ENCODE assay signal across 13 cellular contexts in genomic region chr11:68505596-68505995, GRCh38. TPM values are rescaled to one million over a fixed set of nuclear protein-coding genes. Genes with fewer than 3 reads are reported as not detected.
A peak's percentile ranks its signal among the peaks of the same experiment; 100 is the strongest.
DNase-seq lines count a peak whose midpoint lies in the region; ATAC-seq and TF ChIP-seq lines count a peak whose summit lies in the region.
"Had no signal": no experiment of that assay in that cellular context is flagged by ENCODE, and none has a peak within 500 bp of the region (broad histone marks: within the 10 kb centered on the region; RNA-seq: fewer than 3 reads in every experiment).

No MANE protein-coding gene starts in this region.

- 2 to 9% methylated on average over 2 of the region's 2 CpGs for WGBS in GM23248 (ENCODE audit: low coverage in 1 of 2, low lambda C conversion rate in 2 of 2, missing lambda C conversion rate in 2 of 2), 2 experiments

- peaks cover 22% of the 10 kb centered on the region; the same call in 1 of the 2 replicates for H3F3A ChIP-seq in GM23248 (ENCODE audit: insufficient read depth)

- H3K9me3 Mint-ChIP-seq in naive thymus-derived CD8-positive, alpha-beta T cell: no peaks in the 10 kb centered on the region

- no peaks in the 10 kb centered on the region for H3K9me2 ChIP-seq in GM23248 (ENCODE audit: insufficient read depth)

- peaks cover 100% of the 10 kb centered on the region for H3K79me2 ChIP-seq in GM23248 (ENCODE audit: insufficient read depth)

- in situ Hi-C loops in GM23248 (cut with MboI): no loop called here

- TF ChIP-seq CTCF in AG09309 (IDR thresholded peaks at IDR 0.05; ENCODE audit: control insufficient read depth, insufficient read depth, low read depth, low read length, missing control alignments): no peak

- no peaks in the 10 kb centered on the region for H3K9me3 ChIP-seq in GM23248 (ENCODE audit: low read depth)

- H2AFZ ChIP-seq in GM23248: no peak overlapping the region

- H3K4me1 Mint-ChIP-seq in naive thymus-derived CD8-positive, alpha-beta T cell: peaks cover 42 to 92% (median 80%) of the 10 kb centered on the region in 4 donors

- peak; percentile 13 for DNase-seq in AG09309 (ENCODE audit: low read depth)
- peak; percentile 65 for DNase-seq in GM23248
- DNase-seq in astrocyte of the hippocampus (ENCODE audit: low read depth, low spot score): peak; percentile 24
- DNase-seq in naive thymus-derived CD8-positive, alpha-beta T cell: no peak
- no peak for DNase-seq in putamen (ENCODE audit: low spot score)
- DNase-seq in NOMO-1 treated with dmso at 0.1 percent for 144 hours (lab: John Stamatoyannopoulos, UW; ENCODE audit: unreplicated experiment): no peak
- DNase-seq: activated naive CD4-positive, alpha-beta T cell treated with Interleukin-2 at 50 U/mL for 16 hours; C1 segment of cervical spinal cord; caudate nucleus; NCI-H1092; NCI-H226 had no signal

- peaks cover 34% of the 10 kb centered on the region for H3K4me1 ChIP-seq in GM23248 (ENCODE audit: insufficient read depth)

- H4K20me1 ChIP-seq in GM23248 (ENCODE audit: insufficient read depth): peaks cover 35% of the 10 kb centered on the region

- no peaks in the 10 kb centered on the region for H3K27me3 Mint-ChIP-seq in naive thymus-derived CD8-positive, alpha-beta T cell

- peak overlapping the region; percentile 20; the same call in 1 of the 2 replicates for H3K27ac ChIP-seq in GM23248

- H3K27me3 ChIP-seq in GM23248 (replicated peaks; ENCODE audit: insufficient read depth): no peaks in the 10 kb centered on the region

- H3K27ac Mint-ChIP-seq in naive thymus-derived CD8-positive, alpha-beta T cell: peak overlapping the region in 7 of 10 donors; percentile 21 to 71 (median 49)

- H3K36me3 Mint-ChIP-seq in naive thymus-derived CD8-positive, alpha-beta T cell: peaks cover 0 to 30% (median 3%) of the 10 kb centered on the region in 3 donors

- POLR2A ChIA-PET in naive thymus-derived CD8-positive, alpha-beta T cell (lab: Charles Lee): interaction anchor here (0.8 to 1.2 kb wide), 2 partner anchors 17 to 46 kb away, joined by 3 read pairs; no protein-coding TSS in a partner anchor

- no peaks in the 10 kb centered on the region for H3K36me3 ChIP-seq in GM23248 (ENCODE audit: low read depth)

- H3K4me3 Mint-ChIP-seq in naive thymus-derived CD8-positive, alpha-beta T cell: peak overlapping the region in 1 of 10 donors; percentile 30

- no peak for ATAC-seq in naive thymus-derived CD8-positive, alpha-beta T cell
- no peak for ATAC-seq in HG03520 (IDR thresholded peaks at IDR 0.05; ENCODE audit: unreplicated experiment)
- no peak for ATAC-seq in HG03280 (IDR thresholded peaks at IDR 0.05; ENCODE audit: unreplicated experiment)

- H3K4me2 ChIP-seq in GM23248 (ENCODE audit: unreplicated experiment): peak overlapping the region; percentile 32

- H3K4me3 ChIP-seq in AG09309 (ENCODE audit: control insufficient read depth, low read depth, low read length) (no peak overlapping the region), GM23248 (no peak overlapping the region)

- H3K9ac ChIP-seq in GM23248: no peak overlapping the region

RNA-seq across cellular contexts. Expression of gene PPP6R3, which starts 45.0 kb away (rescaled TPM):
- total RNA-seq in GM23248 (2014; rRNA removed; shearing (Covaris generic)): 71.2 and 96.0 TPM in 2 replicates
- 47.5 and 47.9 TPM in 2 replicates for polyA plus RNA-seq in GM23248 (2016; fragmentation: Nextera tagmentation; extraction: Ambion mirVana)
- 100 to 1,000 TPM; 154 to 169 TPM for total RNA-seq in naive thymus-derived CD8-positive, alpha-beta T cell
- polyA plus RNA-seq in naive thymus-derived CD8-positive, alpha-beta T cell: 10 to 100 TPM; 44.0 to 46.6 (median 45.1) TPM

Comparison
In these comparisons a context has a peak if more than half of its experiments do, and no peak if none do; other contexts are left out.
1. DNase-seq: peak in AG09309 (single experiment), GM23248 (single experiment) and astrocyte of the hippocampus (single experiment); none in naive thymus-derived CD8-positive, alpha-beta T cell (0 of 10), putamen (single experiment) and NOMO-1 treated with dmso at 0.1 percent for 144 hours (single experiment).